In genomic region chr1:28766532-28767183, GRCh38 we compare ENCODE assay signal across 17 cellular contexts. TPM values are rescaled to one million over a fixed set of nuclear protein-coding genes. Genes with fewer than 3 reads are reported as not detected.
DNase-seq lines count a peak whose midpoint lies in the region; ATAC-seq, FAIRE-seq and TF ChIP-seq lines count a peak whose summit lies in the region.
"Had no signal": no experiment of that assay in that cellular context is flagged by ENCODE, and none has a peak within 500 bp of the region (broad histone marks: within the 10 kb centered on the region; RNA-seq: fewer than 3 reads in every experiment).

No MANE protein-coding gene starts in this region.

- H3K9ac ChIP-seq in HepG2 (ENCODE audit: insufficient read depth, low read depth, low read length): no peak overlapping the region
- H3K9ac ChIP-seq: GM23248 had no signal

- no TSS peak for BruUV-seq in HepG2 (replicated peaks; lab: Mats Ljungman, UMichigan)

- in situ Hi-C loops in HepG2 (cut with HindIII; ENCODE audit: extremely low pct_ligation_motif_present, low pct_unique_long_range_greater_than_20kb) (no loop called here), KBM-7 (cut with MboI; ENCODE audit: low pct_unique_long_range_greater_than_20kb, low sequenced_read_pairs) (no loop called here)

- no peaks in the 10 kb centered on the region for H3K4me1 ChIP-seq in HEK293 (ENCODE audit: control insufficient read depth, insufficient read depth, low read length)
- no peaks in the 10 kb centered on the region for H3K4me1 ChIP-seq in HepG2 (ENCODE audit: insufficient read depth, low read length)
- H3K4me1 ChIP-seq: A549 had no signal

- no peak for TF ChIP-seq CTCF in natural killer cell (IDR thresholded peaks at IDR 0.05)
- TF ChIP-seq CTCF in HEK293 (tag by site-specific recombination; IDR thresholded peaks at IDR 0.05): no peak
- TF ChIP-seq CTCF in HepG2 (CRISPR knock-in tag; IDR thresholded peaks at IDR 0.05): no peak
- no peak for TF ChIP-seq CTCF in endothelial cell (IDR thresholded peaks at IDR 0.05; ENCODE audit: unreplicated experiment)

- CTCF ChIA-PET in HEK293 (lab: Yijun Ruan, JAX) (no interaction called here), HepG2 (lab: Yijun Ruan, JAX; ENCODE audit: low intra/inter-chr PET ratio, low total read pairs) (no interaction called here)

- peaks cover 43% of the 10 kb centered on the region for H3K79me2 ChIP-seq in HepG2 (ENCODE audit: insufficient read depth, low read length)

- ATAC-seq in natural killer cell: no peak
- no peak for ATAC-seq in natural killer cell treated with Interleukin-12 subunit alpha and Interleukin-12 subunit beta and Interleukin-15 and Interleukin-18, amount 100 ng/mL, for 72 hours
- no peak for ATAC-seq in HepG2
- ATAC-seq in SK-N-SH treated with all-trans-retinoic acid at 6 μM for 48 hours: no peak
- ATAC-seq: A549, HCT116 had no signal

- peaks cover 42 to 57% of the 10 kb centered on the region in 2 experiments for H3K36me3 ChIP-seq in HEK293 (ENCODE audit: control insufficient read depth in 2 of 2, insufficient read depth in 1 of 2, low read length in 2 of 2)
- peaks cover 13 to 38% of the 10 kb centered on the region in 2 experiments for H3K36me3 ChIP-seq in HepG2 (replicated peaks in 1 of 2; ENCODE audit: control insufficient read depth in 1 of 2, insufficient read depth in 2 of 2, low read length in 2 of 2)

- no peaks in the 10 kb centered on the region for H3K9me3 ChIP-seq in HEK293 (ENCODE audit: control insufficient read depth, insufficient read depth, low read depth, low read length)
- H3K9me3 ChIP-seq in HepG2 (ENCODE audit: low read length): no peaks in the 10 kb centered on the region
- H3K9me3 ChIP-seq: A549 had no signal

- no peak for TF ChIP-seq POLR2A in HepG2 (IDR thresholded peaks at IDR 0.05; ENCODE audit: insufficient read depth in 1 of 2, low read depth in 2 of 2, low read length in 2 of 2)

- H3K4me1 Mint-ChIP-seq in natural killer cell (peaks cover 14 to 20% of the 10 kb centered on the region in 2 donors), endothelial cell (ENCODE audit: unreplicated experiment) (peaks cover 5% of the 10 kb centered on the region)
- peaks cover 13 to 14% of the 10 kb centered on the region in 2 donors for H3K4me1 Mint-ChIP-seq in natural killer cell treated with Interleukin-12 subunit alpha and Interleukin-12 subunit beta and Interleukin-15 and Interleukin-18, amount 100 ng/mL, for 72 hours (ENCODE audit: low read depth in 2 of 2)
- H3K4me1 Mint-ChIP-seq: CD14-positive monocyte had no signal

- no peak overlapping the region for H3K27ac ChIP-seq in HEK293 (ENCODE audit: extremely low read depth, low read depth, low read length)
- H3K27ac ChIP-seq in HepG2 (ENCODE audit: extremely low read length, insufficient read depth, low read length): no peak overlapping the region
- H3K27ac ChIP-seq: A549, GM23248 had no signal

- TF ChIP-seq EP300 in HepG2 (IDR thresholded peaks at IDR 0.05; ENCODE audit: low read depth in 2 of 2, low read length in 2 of 2) (no peak), HepG2 (CRISPR knock-in tag; IDR thresholded peaks at IDR 0.05; ENCODE audit: borderline replicate concordance) (no peak)

- H3K4me3 Mint-ChIP-seq in natural killer cell (no peak overlapping the region), endothelial cell (ENCODE audit: unreplicated experiment) (no peak overlapping the region)
- H3K4me3 Mint-ChIP-seq in natural killer cell treated with Interleukin-12 subunit alpha and Interleukin-12 subunit beta and Interleukin-15 and Interleukin-18, amount 100 ng/mL, for 72 hours: no peak overlapping the region
- H3K4me3 Mint-ChIP-seq: CD14-positive monocyte had no signal

- H3K4me2 ChIP-seq in HepG2 (ENCODE audit: low read depth, low read length): no peak overlapping the region
- H3K4me2 ChIP-seq: A549 had no signal

- no peak for FAIRE-seq in HepG2 (lab: Jason Lieb, UNC)
- FAIRE-seq: A549, GM18507, H54 had no signal

- intact Hi-C loops in natural killer cell (cut with micrococcal nuclease): no loop called here
- intact Hi-C loops in HepG2 (cut with micrococcal nuclease; ENCODE audit: unreplicated experiment): no loop called here

- H3K36me3 Mint-ChIP-seq in natural killer cell (peaks cover 7% of the 10 kb centered on the region), endothelial cell (ENCODE audit: low read depth, unreplicated experiment) (peaks cover 20% of the 10 kb centered on the region)
- peaks cover 8% of the 10 kb centered on the region for H3K36me3 Mint-ChIP-seq in natural killer cell treated with Interleukin-12 subunit alpha and Interleukin-12 subunit beta and Interleukin-15 and Interleukin-18, amount 100 ng/mL, for 72 hours

- no peaks in the 10 kb centered on the region for H3K27me3 Mint-ChIP-seq in natural killer cell (ENCODE audit: low read depth in 2 of 2)
- H3K27me3 Mint-ChIP-seq in natural killer cell treated with Interleukin-12 subunit alpha and Interleukin-12 subunit beta and Interleukin-15 and Interleukin-18, amount 100 ng/mL, for 72 hours: no peaks in the 10 kb centered on the region
- H3K27me3 Mint-ChIP-seq in endothelial cell (ENCODE audit: unreplicated experiment): no peaks in the 10 kb centered on the region

- DNase-seq in natural killer cell (no peak), HepG2 (ENCODE audit: low spot score) (no peak), KBM-7 (no peak), endothelial cell (ENCODE audit: low spot score) (no peak)
- no peak for DNase-seq in natural killer cell treated with Interleukin-12 subunit alpha and Interleukin-12 subunit beta and Interleukin-15 and Interleukin-18, amount 100 ng/mL, for 72 hours (ENCODE audit: low spot score)
- DNase-seq: Calu3, DMS 273 treated with DMSO at 0.1 percent for 48 hours, GM23248 had no signal

- POLR2A ChIA-PET in HEK293 (lab: Yijun Ruan, JAX): interaction anchor here (0.6 kb wide), 2 partner anchors 190 to 1955 kb away, joined by 3 read pairs; no protein-coding TSS in a partner anchor
- POLR2A ChIA-PET in HepG2 (lab: Yijun Ruan, JAX): no interaction called here

- peaks cover 29% of the 10 kb centered on the region for H4K20me1 ChIP-seq in HepG2 (ENCODE audit: insufficient read depth, low read length)

- H2AFZ ChIP-seq in HepG2 (ENCODE audit: low read length): no peak overlapping the region
- H2AFZ ChIP-seq: GM23248 had no signal

- H3K27ac Mint-ChIP-seq in natural killer cell (peak overlapping the region; percentile 59 to 77), endothelial cell (ENCODE audit: unreplicated experiment) (no peak overlapping the region)
- peak overlapping the region in 1 of 2 donors; percentile 81 for H3K27ac Mint-ChIP-seq in natural killer cell treated with Interleukin-12 subunit alpha and Interleukin-12 subunit beta and Interleukin-15 and Interleukin-18, amount 100 ng/mL, for 72 hours

- no peak overlapping the region for H3K4me3 ChIP-seq in HEK293 (ENCODE audit: low read depth, low read length)
- H3K4me3 ChIP-seq in HepG2 (replicated peaks in 1 of 3; ENCODE audit: insufficient read depth in 1 of 3, low read depth in 2 of 3, low read length in 3 of 3): no peak overlapping the region
- H3K4me3 ChIP-seq: A549, GM23248 had no signal

- no peaks in the 10 kb centered on the region for H3K9me3 Mint-ChIP-seq in natural killer cell
- H3K9me3 Mint-ChIP-seq in natural killer cell treated with Interleukin-12 subunit alpha and Interleukin-12 subunit beta and Interleukin-15 and Interleukin-18, amount 100 ng/mL, for 72 hours: no peaks in the 10 kb centered on the region
- no peaks in the 10 kb centered on the region for H3K9me3 Mint-ChIP-seq in endothelial cell (ENCODE audit: unreplicated experiment)

- no peaks in the 10 kb centered on the region; a peak in 1 of 5 replicates for H3K27me3 ChIP-seq in HepG2 (ENCODE audit: control insufficient read depth in 1 of 2, insufficient read depth in 2 of 2, low read length in 2 of 2)

- no peak for TF ChIP-seq RAD21 in HepG2 (CRISPR knock-in tag; IDR thresholded peaks at IDR 0.05)

- 92% methylated on average over 2 of the region's 2 CpGs for WGBS in HepG2 (ENCODE audit: low lambda C conversion rate)

RNA-seq across cellular contexts. Expression of gene YTHDF2, which starts 29.9 kb away (rescaled TPM):
- 10 to 100 TPM; 78.9 to 98.3 (median 97.9) TPM for total RNA-seq in natural killer cell
- total RNA-seq in natural killer cell treated with Interleukin-12 subunit alpha and Interleukin-12 subunit beta and Interleukin-15 and Interleukin-18, amount 100 ng/mL, for 72 hours: 10 to 100 TPM; 78.7 to 84.7 TPM
- total RNA-seq in HepG2 (2016; rRNA removed; fragmentation: Illumina TruSeq; extraction: Trizol): 59.6 and 84.7 TPM in 2 replicates
- total RNA-seq in HepG2 (2016; cell fraction: cytosol; rRNA removed; fragmentation: Illumina TruSeq; extraction: Trizol; ENCODE audit: low read depth): 23.5 and 25.1 TPM in 2 replicates
- total RNA-seq in HepG2 (2016; cell fraction: insoluble cytoplasmic fraction; rRNA removed; fragmentation: Illumina TruSeq; extraction: Trizol): 64.6 and 75.8 TPM in 2 replicates
- total RNA-seq in HepG2 (2016; cell fraction: membrane; rRNA removed; fragmentation: Illumina TruSeq; extraction: Trizol): 40.7 and 44.0 TPM in 2 replicates
- total RNA-seq in HepG2 (2016; cell fraction: nucleus; rRNA removed; fragmentation: Illumina TruSeq; extraction: Trizol): 40.1 and 45.5 TPM in 2 replicates
- polyA plus RNA-seq in HepG2 (2011; rRNA removed): 48.4 and 57.5 TPM in 2 replicates
- polyA plus RNA-seq in HepG2 (2011; cell fraction: cytosol; rRNA removed): 42.8 and 55.5 TPM in 2 replicates
- polyA plus RNA-seq in HepG2 (2011; cell fraction: nucleus; rRNA removed): 27.3 and 38.4 TPM in 2 replicates
- 45.7 and 46.5 TPM in 2 replicates for polyA plus RNA-seq in HepG2 (2012)
- 6.9 and 7.4 TPM in 2 replicates for polyA plus RNA-seq in HepG2 (2016; cell fraction: cytosol; fragmentation: Illumina TruSeq; extraction: Trizol; ENCODE audit: low read depth)
- polyA plus RNA-seq in HepG2 (2016; cell fraction: insoluble cytoplasmic fraction; fragmentation: Illumina TruSeq; extraction: Trizol; ENCODE audit: low read depth): 77.8 and 84.1 TPM in 2 replicates
- polyA plus RNA-seq in HepG2 (2016; cell fraction: membrane; fragmentation: Illumina TruSeq; extraction: Trizol; ENCODE audit: low read depth): 19.2 and 20.4 TPM in 2 replicates
- 51.1 and 54.7 TPM in 2 replicates for polyA plus RNA-seq in HepG2 (2016; cell fraction: nucleus; fragmentation: Illumina TruSeq; extraction: Trizol; ENCODE audit: insufficient read depth, low read depth)
- 118 and 193 TPM in 2 replicates for polyA minus RNA-seq in HepG2 (2011; rRNA and poly(A)+ RNA removed; ENCODE audit: low replicate concordance)
- polyA minus RNA-seq in HepG2 (2011; cell fraction: cytosol; rRNA and poly(A)+ RNA removed): 60.7 and 61.0 TPM in 2 replicates
- 38.6 and 48.5 TPM in 2 replicates for polyA minus RNA-seq in HepG2 (2011; cell fraction: nucleus; rRNA and poly(A)+ RNA removed)
- total RNA-seq in endothelial cell (ENCODE audit: unreplicated experiment): 118 TPM

RNA-seq across cellular contexts. Expression of gene OPRD1, which starts 45.3 kb away (rescaled TPM):
- total RNA-seq in natural killer cell: not detected
- not detected for total RNA-seq in natural killer cell treated with Interleukin-12 subunit alpha and Interleukin-12 subunit beta and Interleukin-15 and Interleukin-18, amount 100 ng/mL, for 72 hours
- total RNA-seq in HepG2 (2016; rRNA removed; fragmentation: Illumina TruSeq; extraction: Trizol): 0.02 TPM in 1 of 2 replicates, not detected in the other
- total RNA-seq in HepG2 (2016; cell fraction: cytosol; rRNA removed; fragmentation: Illumina TruSeq; extraction: Trizol; ENCODE audit: low read depth): not detected in 2 replicates
- total RNA-seq in HepG2 (2016; cell fraction: insoluble cytoplasmic fraction; rRNA removed; fragmentation: Illumina TruSeq; extraction: Trizol): 0.04 TPM in 1 of 2 replicates, not detected in the other
- total RNA-seq in HepG2 (2016; cell fraction: membrane; rRNA removed; fragmentation: Illumina TruSeq; extraction: Trizol): not detected in 2 replicates
- 0.06 TPM in 1 of 2 replicates, not detected in the other for total RNA-seq in HepG2 (2016; cell fraction: nucleus; rRNA removed; fragmentation: Illumina TruSeq; extraction: Trizol)
- 0.01 and 0.03 TPM in 2 replicates for polyA plus RNA-seq in HepG2 (2011; rRNA removed)
- 0.01 and 0.03 TPM in 2 replicates for polyA plus RNA-seq in HepG2 (2011; cell fraction: cytosol; rRNA removed)
- 0.11 and 0.14 TPM in 2 replicates for polyA plus RNA-seq in HepG2 (2011; cell fraction: nucleus; rRNA removed)
- 0.03 and 0.07 TPM in 2 replicates for polyA plus RNA-seq in HepG2 (2012)
- not detected in 2 replicates for polyA plus RNA-seq in HepG2 (2016; cell fraction: cytosol; fragmentation: Illumina TruSeq; extraction: Trizol; ENCODE audit: low read depth)
- polyA plus RNA-seq in HepG2 (2016; cell fraction: insoluble cytoplasmic fraction; fragmentation: Illumina TruSeq; extraction: Trizol; ENCODE audit: low read depth): not detected in 2 replicates
- polyA plus RNA-seq in HepG2 (2016; cell fraction: membrane; fragmentation: Illumina TruSeq; extraction: Trizol; ENCODE audit: low read depth): not detected in 2 replicates
- 0.04 TPM in 2 replicates for polyA plus RNA-seq in HepG2 (2016; cell fraction: nucleus; fragmentation: Illumina TruSeq; extraction: Trizol; ENCODE audit: insufficient read depth, low read depth)
- polyA minus RNA-seq in HepG2 (2011; rRNA and poly(A)+ RNA removed; ENCODE audit: low replicate concordance): 0.86 TPM in 1 of 2 replicates, not detected in the other
- polyA minus RNA-seq in HepG2 (2011; cell fraction: cytosol; rRNA and poly(A)+ RNA removed): 0.10 TPM in 1 of 2 replicates, not detected in the other
- 0.12 and 0.26 TPM in 2 replicates for polyA minus RNA-seq in HepG2 (2011; cell fraction: nucleus; rRNA and poly(A)+ RNA removed)
- 9.7 TPM for total RNA-seq in endothelial cell (ENCODE audit: unreplicated experiment)
- total RNA-seq: GM23248 had no signal
- polyA plus RNA-seq: A549, AG04450, BJ, CD14-positive monocyte, GM23248 had no signal

Comparison
In these comparisons a context has a peak if more than half of its experiments do, and no peak if none do; other contexts are left out.
1. RNA of gene OPRD1, which starts 45.3 kb away (total RNA-seq): 9.7 TPM in endothelial cell (single experiment); not detected in natural killer cell treated with Interleukin-12 subunit alpha and Interleukin-12 subunit beta and Interleukin-15 and Interleukin-18, amount 100 ng/mL, for 72 hours, 0.02 to 0.06 TPM in HepG2 and not detected in natural killer cell; every median in the first group is over 10 times any median in the second.